ENCODE assay signal across 8 cellular contexts in the genomic region with DNA sequence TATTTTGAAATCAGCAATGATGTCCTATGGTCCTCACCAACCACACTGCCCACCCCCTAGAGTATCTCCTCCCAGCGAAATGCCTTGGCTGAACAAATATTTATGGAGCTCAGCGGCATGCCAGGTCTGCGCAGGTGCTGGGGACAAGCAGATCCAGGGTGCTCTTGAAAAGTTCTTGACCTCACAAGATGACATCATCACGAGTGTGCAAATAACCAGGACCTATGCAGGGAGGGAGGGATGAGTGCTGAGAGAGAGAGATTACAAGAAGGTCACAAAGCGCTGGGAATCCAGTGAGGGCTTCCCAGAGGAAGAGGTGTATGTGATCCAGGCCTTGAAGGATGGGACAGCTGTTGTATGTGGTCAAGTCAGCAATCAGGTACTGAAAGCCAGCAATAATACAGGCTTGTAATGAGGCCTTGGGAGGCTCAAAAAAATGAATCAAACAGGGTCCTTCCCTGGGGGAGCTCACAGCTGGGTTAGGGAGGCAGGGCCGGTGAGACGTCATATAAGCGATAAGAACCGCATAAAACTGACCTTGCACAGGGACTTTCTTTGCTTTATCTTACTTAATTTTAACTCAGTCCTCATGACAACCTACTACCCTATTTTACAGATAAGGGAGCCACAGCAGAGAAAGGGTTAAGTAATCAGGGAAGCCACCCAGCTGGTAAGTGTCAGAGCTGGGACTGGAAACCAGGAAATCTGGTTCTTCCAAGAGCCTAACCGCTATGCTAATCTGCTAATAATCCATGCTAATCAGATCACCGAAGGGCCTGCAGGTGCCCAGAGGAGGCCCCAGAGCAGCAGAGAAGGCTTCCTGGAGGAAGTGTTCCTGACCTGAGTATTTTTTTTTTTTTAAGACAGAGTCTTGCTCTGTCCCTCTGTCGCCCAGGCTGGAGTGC. TPM values are rescaled to one million over a fixed set of nuclear protein-coding genes. Genes with fewer than 3 reads are reported as not detected.
A peak's percentile ranks its signal among the peaks of the same experiment; 100 is the strongest.
DNase-seq lines count a peak whose midpoint lies in the region; ATAC-seq and TF ChIP-seq lines count a peak whose summit lies in the region.

No MANE protein-coding gene starts in this region.

- POLR2A ChIA-PET in Caco-2 (lab: Charles Lee) = interaction anchor here (0.5 to 3.0 kb wide), 10 partner anchors 9 to 87 kb away, joined by 3 to 21 read pairs (median 6); no protein-coding TSS in a partner anchor

- H3K27ac ChIP-seq in angular gyrus (ENCODE audit: low read depth, low read length) = peak overlapping the region; percentile 74
- H3K27ac ChIP-seq in mucosa of rectum (ENCODE audit: low read depth in 2 of 2, low read length in 2 of 2) = peak overlapping the region; percentile 81 to 82

- no peak for TF ChIP-seq CTCF in Caco-2 (IDR thresholded peaks at IDR 0.05; ENCODE audit: insufficient read depth in 1 of 2, low read depth in 1 of 2, low read length in 1 of 2, severe bottlenecking in 1 of 2, unreplicated experiment in 1 of 2)
- TF ChIP-seq CTCF in GM13976 (IDR thresholded peaks at IDR 0.05; ENCODE audit: borderline replicate concordance, control extremely low read depth, extremely low read depth, insufficient read depth, missing control alignments) = no peak

- peak overlapping the region; percentile 20 to 35 for H3K9ac ChIP-seq in mucosa of rectum (ENCODE audit: low read depth in 1 of 2, low read length in 2 of 2)

- CTCF ChIA-PET in Caco-2 (lab: Charles Lee) = interaction anchor here (0.5 to 2.2 kb wide), 15 partner anchors 10 to 129 kb away, joined by 3 to 22 read pairs (median 8); no protein-coding TSS in a partner anchor

- intact Hi-C loops in Caco-2 (cut with micrococcal nuclease; ENCODE audit: unreplicated experiment) = loop anchor here (1.0 to 5.0 kb wide), 7 partner anchors 9 to 79 kb away; no protein-coding TSS in a partner anchor

- H3K4me1 Mint-ChIP-seq in Caco-2 (ENCODE audit: low read depth, unreplicated experiment) = peaks cover 65% of the 10 kb centered on the region

- H3K27me3 Mint-ChIP-seq in Caco-2 (ENCODE audit: insufficient read depth, unreplicated experiment) = no peaks in the 10 kb centered on the region

- H3K27me3 ChIP-seq in Caco-2 (replicated peaks; ENCODE audit: control insufficient read depth, insufficient read depth, low read length) = no peaks in the 10 kb centered on the region
- H3K27me3 ChIP-seq in mucosa of rectum (ENCODE audit: control insufficient read depth in 2 of 2, insufficient read depth in 2 of 2, low read length in 2 of 2) = no peaks in the 10 kb centered on the region

- peaks cover 22% of the 10 kb centered on the region for H3K36me3 Mint-ChIP-seq in Caco-2 (ENCODE audit: insufficient read depth, unreplicated experiment)

- peak; percentile 95 for DNase-seq in Caco-2
- peak; percentile 74 for DNase-seq in NCI-H1092 treated with DMSO at 0.1 percent for 48 hours (lab: John Stamatoyannopoulos, UW)
- DNase-seq in ecto neural progenitor cell (ENCODE audit: low spot score) = no peak
- DNase-seq in GM13976 (ENCODE audit: low spot score) = no peak
- no peak for DNase-seq in cerebellar nuclear complex (lab: John Stamatoyannopoulos, UW)

- peaks cover 78% of the 10 kb centered on the region for H3K4me1 ChIP-seq in Caco-2
- H3K4me1 ChIP-seq in mucosa of rectum (ENCODE audit: control insufficient read depth in 2 of 2, insufficient read depth in 2 of 2, low read length in 2 of 2) = peaks cover 91 to 95% of the 10 kb centered on the region in 2 donors

- ATAC-seq in HG03442 (IDR thresholded peaks at IDR 0.05; ENCODE audit: unreplicated experiment) = no peak

- peak overlapping the region; percentile 75 for H3K27ac Mint-ChIP-seq in Caco-2 (ENCODE audit: unreplicated experiment)

- H3K9me3 Mint-ChIP-seq in Caco-2 (ENCODE audit: unreplicated experiment) = no peaks in the 10 kb centered on the region

- BruUV-seq in Caco-2 (replicated peaks; lab: Mats Ljungman, UMichigan) = TSS peak; percentile 84

- H3K4me3 Mint-ChIP-seq in Caco-2 (ENCODE audit: unreplicated experiment) = peak overlapping the region; percentile 51

- H3K9me3 ChIP-seq in Caco-2 = no peaks in the 10 kb centered on the region
- no peaks in the 10 kb centered on the region for H3K9me3 ChIP-seq in mucosa of rectum (ENCODE audit: control insufficient read depth in 2 of 2, low read length in 2 of 2)

- H3K4me3 ChIP-seq in Caco-2 (ENCODE audit: low read depth, low read length) (no peak overlapping the region), mucosa of rectum (ENCODE audit: low read length in 2 of 2) (peak overlapping the region in 1 of 2 donors; percentile 27)

- peaks cover 3% of the 10 kb centered on the region; the same call in 1 of the 2 replicates for H3K36me3 ChIP-seq in Caco-2 (ENCODE audit: control insufficient read depth, insufficient read depth, low read length)
- peaks cover 2 to 3% of the 10 kb centered on the region in 2 donors for H3K36me3 ChIP-seq in mucosa of rectum (ENCODE audit: control insufficient read depth in 2 of 2, insufficient read depth in 2 of 2, low read length in 2 of 2)

- in situ Hi-C loops in GM13976 (cut with MboI; ENCODE audit: low sequenced_read_pairs, unreplicated experiment) = no loop called here

RNA-seq across cellular contexts. Expression of a gene that starts 8.2 kb away (rescaled TPM):
- 115 and 116 TPM in 2 replicates for total RNA-seq in Caco-2 (2022)

RNA-seq across cellular contexts. Expression of a gene that starts 56.1 kb away (rescaled TPM):
- 6,280 and 6,333 TPM in 2 replicates for total RNA-seq in Caco-2 (2022)

Comparison
In these comparisons a context has a peak if more than half of its experiments do, and no peak if none do; other contexts are left out.
1. DNase-seq: peak in Caco-2 (2 of 2) and NCI-H1092 treated with DMSO at 0.1 percent for 48 hours (single experiment); none in ecto neural progenitor cell (single experiment), GM13976 (single experiment) and cerebellar nuclear complex (0 of 2).